Comparison of ENCODE assay signal across 13 cellular contexts in genomic region chr7:22675917-22676343, GRCh38. TPM values are rescaled to one million over a fixed set of nuclear protein-coding genes. Genes with fewer than 3 reads are reported as not detected.
DNase-seq lines count a peak whose midpoint lies in the region; ATAC-seq and TF ChIP-seq lines count a peak whose summit lies in the region.
"Had no signal": no experiment of that assay in that cellular context is flagged by ENCODE, and none has a peak within 500 bp of the region (broad histone marks: within the 10 kb centered on the region; RNA-seq: fewer than 3 reads in every experiment).

No MANE protein-coding gene starts in this region.

- ATAC-seq in HG02763 (IDR thresholded peaks at IDR 0.05; ENCODE audit: unreplicated experiment), result no peak

- POLR2A ChIA-PET in activated CD4-positive, alpha-beta memory T cell treated with anti-CD3 and anti-CD28 coated beads, Interleukin-2, amount 10 ng/mL, durations not matched to agents 7 days and 5 days (lab: Charles Lee), result interaction anchor here (0.6 to 1.5 kb wide), 5 partner anchors 19 to 274 kb away, joined by 3 to 6 read pairs (median 3); no protein-coding TSS in a partner anchor

- intact Hi-C loops in Calu3 (cut with micrococcal nuclease; ENCODE audit: unreplicated experiment), result no loop called here

- TF ChIP-seq CTCF in AG10803 (conservative IDR thresholded peaks at IDR 0.05; ENCODE audit: low read length), result no peak
- no peak for TF ChIP-seq CTCF in Calu3 (IDR thresholded peaks at IDR 0.05; ENCODE audit: unreplicated experiment)

- DNase-seq in AG10803 (ENCODE audit: low read depth) (peak; percentile 54), HCEC 1CT (peak; percentile 81), foreskin melanocyte (peak; percentile 32), anterior cingulate cortex (lab: John Stamatoyannopoulos, UW) (no peak), Calu3 (no peak), inferior parietal cortex (ENCODE audit: extremely low spot score) (no peak)
- peak; percentile 52 for DNase-seq in activated CD4-positive, alpha-beta memory T cell treated with anti-CD3 and anti-CD28 coated beads, Interleukin-2, amount 10 ng/mL, durations not matched to agents 7 days and 5 days
- DNase-seq: caudate nucleus, DMS79, NCI-H1417 treated with DMSO at 0.1 percent for 48 hours, right cardiac atrium had no signal

- H3K4me3 ChIP-seq in AG10803 (ENCODE audit: low read length), result no peak overlapping the region

- peaks cover 12% of the 10 kb centered on the region for H3K9me3 Mint-ChIP-seq in activated CD4-positive, alpha-beta memory T cell treated with anti-CD3 and anti-CD28 coated beads, Interleukin-2, amount 10 ng/mL, durations not matched to agents 7 days and 5 days
- H3K9me3 Mint-ChIP-seq in Calu3 (ENCODE audit: low read depth, unreplicated experiment), result peaks cover 2% of the 10 kb centered on the region

- BruUV-seq in Calu3 (replicated peaks; lab: Mats Ljungman, UMichigan), result no TSS peak

- H3K27ac Mint-ChIP-seq in activated CD4-positive, alpha-beta memory T cell treated with anti-CD3 and anti-CD28 coated beads, Interleukin-2, amount 10 ng/mL, durations not matched to agents 7 days and 5 days, result peak overlapping the region; percentile 91
- no peak overlapping the region for H3K27ac Mint-ChIP-seq in Calu3 (ENCODE audit: unreplicated experiment)

- peaks cover 2% of the 10 kb centered on the region for H3K27me3 Mint-ChIP-seq in activated CD4-positive, alpha-beta memory T cell treated with anti-CD3 and anti-CD28 coated beads, Interleukin-2, amount 10 ng/mL, durations not matched to agents 7 days and 5 days
- no peaks in the 10 kb centered on the region for H3K27me3 Mint-ChIP-seq in Calu3 (ENCODE audit: unreplicated experiment)

- H3K4me1 Mint-ChIP-seq in activated CD4-positive, alpha-beta memory T cell treated with anti-CD3 and anti-CD28 coated beads, Interleukin-2, amount 10 ng/mL, durations not matched to agents 7 days and 5 days, result peaks cover 88% of the 10 kb centered on the region
- peaks cover 28% of the 10 kb centered on the region for H3K4me1 Mint-ChIP-seq in Calu3 (ENCODE audit: low read depth, unreplicated experiment)

- CTCF ChIA-PET in activated CD4-positive, alpha-beta memory T cell treated with anti-CD3 and anti-CD28 coated beads, Interleukin-2, amount 10 ng/mL, durations not matched to agents 7 days and 5 days (lab: Charles Lee), result interaction anchor here (0.6 to 2.3 kb wide), 6 partner anchors 11 to 593 kb away, joined by 3 to 5 read pairs (median 4); partner anchors contain the start of gene IL6
- CTCF ChIA-PET in Calu3 (lab: Charles Lee), result interaction anchor here (0.6 to 1.1 kb wide), 4 partner anchors 20 to 103 kb away, joined by 3 to 5 read pairs (median 4); no protein-coding TSS in a partner anchor

- peaks cover 29% of the 10 kb centered on the region for H3K36me3 Mint-ChIP-seq in activated CD4-positive, alpha-beta memory T cell treated with anti-CD3 and anti-CD28 coated beads, Interleukin-2, amount 10 ng/mL, durations not matched to agents 7 days and 5 days (ENCODE audit: low read depth)
- H3K36me3 Mint-ChIP-seq in Calu3 (ENCODE audit: insufficient read depth, unreplicated experiment), result no peaks in the 10 kb centered on the region

- no peak overlapping the region for H3K4me3 Mint-ChIP-seq in activated CD4-positive, alpha-beta memory T cell treated with anti-CD3 and anti-CD28 coated beads, Interleukin-2, amount 10 ng/mL, durations not matched to agents 7 days and 5 days
- no peak overlapping the region for H3K4me3 Mint-ChIP-seq in Calu3 (ENCODE audit: low read depth, unreplicated experiment)

RNA-seq across cellular contexts. Expression of gene IL6, which starts 51.1 kb away (rescaled TPM):
- total RNA-seq in activated CD4-positive, alpha-beta memory T cell treated with anti-CD3 and anti-CD28 coated beads, Interleukin-2, amount 10 ng/mL, durations not matched to agents 7 days and 5 days, result under 1 TPM; 0.40 to 0.53 TPM
- total RNA-seq in Calu3 (2022), result 20.7 and 25.5 TPM in 2 replicates
- total RNA-seq: T-helper 2 cell treated with Interferon-gamma antibody and Interleukin-4, amounts not matched to agents 100 ng/mL and 5 ng/mL, for 36 hours had no signal

Comparison
In these comparisons a context has a peak if more than half of its experiments do, and no peak if none do; other contexts are left out.
1. DNase-seq: peak in AG10803 (single experiment), HCEC 1CT (single experiment), activated CD4-positive, alpha-beta memory T cell treated with anti-CD3 and anti-CD28 coated beads, Interleukin-2, amount 10 ng/mL, durations not matched to agents 7 days and 5 days (single experiment) and foreskin melanocyte (single experiment); none in anterior cingulate cortex (0 of 58), Calu3 (single experiment) and inferior parietal cortex (single experiment).
2. RNA of gene IL6, which starts 51.1 kb away (total RNA-seq): 20.7 to 25.5 TPM in Calu3; 0.40 to 0.53 TPM in activated CD4-positive, alpha-beta memory T cell treated with anti-CD3 and anti-CD28 coated beads, Interleukin-2, amount 10 ng/mL, durations not matched to agents 7 days and 5 days; every median in the first group is over 10 times any median in the second.